Comparison of ENCODE assay signal across 8 cellular contexts in genomic region chr19:5138606-5139594, GRCh38.
DNase-seq lines count a peak whose midpoint lies in the region; ATAC-seq and TF ChIP-seq lines count a peak whose summit lies in the region.

No MANE protein-coding gene starts in this region.

- ATAC-seq in GM18873 (IDR thresholded peaks at IDR 0.05; ENCODE audit: low FRiP score, unreplicated experiment), result peak; percentile 71
- peak; percentile 79 for ATAC-seq in activated CD8-positive, alpha-beta T cell treated with anti-CD3 and anti-CD28 coated beads for 36 hours

- H3K9me3 Mint-ChIP-seq in IgD-negative memory B cell, result peaks cover 0 to 2% (median 0%) of the 10 kb centered on the region in 3 donors
- H3K9me3 Mint-ChIP-seq in activated CD8-positive, alpha-beta T cell treated with anti-CD3 and anti-CD28 coated beads for 36 hours, result peaks cover 3% of the 10 kb centered on the region

- intact Hi-C loops in activated CD8-positive, alpha-beta T cell treated with anti-CD3 and anti-CD28 coated beads for 36 hours (cut with micrococcal nuclease), result no loop called here

- POLR2A ChIA-PET in activated CD8-positive, alpha-beta T cell treated with anti-CD3 and anti-CD28 coated beads for 36 hours (lab: Charles Lee), result interaction anchor here (0.9 to 1.9 kb wide), 6 partner anchors 8 to 117 kb away, joined by 3 to 8 read pairs (median 4); no protein-coding TSS in a partner anchor

- CTCF ChIA-PET in activated CD8-positive, alpha-beta T cell treated with anti-CD3 and anti-CD28 coated beads for 36 hours (lab: Charles Lee), result interaction anchor here (0.7 to 1.0 kb wide), 7 partner anchors 12 to 93 kb away, joined by 3 read pairs; no protein-coding TSS in a partner anchor

- peak; percentile 95 for DNase-seq in activated CD8-positive, alpha-beta T cell treated with anti-CD3 and anti-CD28 coated beads for 36 hours
- DNase-seq in epithelial cell of esophagus (ENCODE audit: low read depth), result peak; percentile 63
- DNase-seq in stimulated activated CD4-positive, alpha-beta T cell treated with anti-CD3 and anti-CD28 coated beads, Interleukin-15, amount 100 ng/mL, for 24 hours, result peak; percentile 87
- DNase-seq in NCI-H2107 (lab: John Stamatoyannopoulos, UW), result no peak
- no peak for DNase-seq in NCI-H1694 treated with DMSO at 0.1 percent for 48 hours (lab: John Stamatoyannopoulos, UW)
- DNase-seq in NCI-H526 treated with DMSO at 0.1 percent for 48 hours (lab: John Stamatoyannopoulos, UW), result no peak

- H3K27me3 Mint-ChIP-seq in IgD-negative memory B cell, result peaks cover 2% of the 10 kb centered on the region
- no peaks in the 10 kb centered on the region for H3K27me3 Mint-ChIP-seq in activated CD8-positive, alpha-beta T cell treated with anti-CD3 and anti-CD28 coated beads for 36 hours

- no peak overlapping the region for H3K4me3 ChIP-seq in epithelial cell of esophagus (ENCODE audit: low read length)

- H3K36me3 Mint-ChIP-seq in IgD-negative memory B cell, result peaks cover 11% of the 10 kb centered on the region
- H3K36me3 Mint-ChIP-seq in activated CD8-positive, alpha-beta T cell treated with anti-CD3 and anti-CD28 coated beads for 36 hours (ENCODE audit: low read depth), result peaks cover 55% of the 10 kb centered on the region

- TF ChIP-seq CTCF in activated CD8-positive, alpha-beta T cell treated with anti-CD3 and anti-CD28 coated beads for 36 hours (IDR thresholded peaks at IDR 0.05), result no peak
- TF ChIP-seq CTCF in epithelial cell of esophagus (IDR thresholded peaks at IDR 0.05; ENCODE audit: insufficient read depth, low read depth, low read length, missing control alignments), result no peak

- peak overlapping the region; percentile 96 to 99 (median 97) for H3K27ac Mint-ChIP-seq in IgD-negative memory B cell
- peak overlapping the region; percentile 82 for H3K27ac Mint-ChIP-seq in activated CD8-positive, alpha-beta T cell treated with anti-CD3 and anti-CD28 coated beads for 36 hours

- peaks cover 30 to 37% (median 34%) of the 10 kb centered on the region in 3 donors for H3K4me1 Mint-ChIP-seq in IgD-negative memory B cell
- H3K4me1 Mint-ChIP-seq in activated CD8-positive, alpha-beta T cell treated with anti-CD3 and anti-CD28 coated beads for 36 hours (ENCODE audit: low read depth), result peaks cover 43% of the 10 kb centered on the region

- H3K4me3 Mint-ChIP-seq in IgD-negative memory B cell, result peak overlapping the region; percentile 70 to 93 (median 85)
- H3K4me3 Mint-ChIP-seq in activated CD8-positive, alpha-beta T cell treated with anti-CD3 and anti-CD28 coated beads for 36 hours, result peak overlapping the region; percentile 65

Comparison
In these comparisons a context has a peak if more than half of its experiments do, and no peak if none do; other contexts are left out.
1. DNase-seq: peak in activated CD8-positive, alpha-beta T cell treated with anti-CD3 and anti-CD28 coated beads for 36 hours (single experiment), epithelial cell of esophagus (single experiment) and stimulated activated CD4-positive, alpha-beta T cell treated with anti-CD3 and anti-CD28 coated beads, Interleukin-15, amount 100 ng/mL, for 24 hours (single experiment); none in NCI-H2107 (single experiment), NCI-H1694 treated with DMSO at 0.1 percent for 48 hours (single experiment) and NCI-H526 treated with DMSO at 0.1 percent for 48 hours (single experiment).